1 cellular context compared by ENCODE assay signal in the genomic region with DNA sequence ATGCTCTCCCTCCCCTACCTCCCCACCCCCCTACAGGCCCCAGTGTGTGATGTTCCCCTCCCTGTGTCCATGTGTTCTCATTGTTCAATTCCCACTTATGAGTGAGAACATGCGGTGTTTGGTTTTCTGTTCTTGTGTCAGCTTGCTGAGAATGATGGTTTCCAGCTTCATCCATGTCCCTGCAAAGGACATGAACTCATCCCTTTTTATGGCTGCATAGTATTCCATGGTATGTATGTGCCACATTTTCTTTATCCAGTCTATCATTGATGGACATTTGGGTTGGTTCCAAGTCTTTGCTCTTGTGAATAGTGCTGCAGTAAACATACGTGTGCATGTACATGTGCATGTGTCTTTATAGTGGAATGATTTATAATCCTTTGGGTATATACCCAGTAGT. TPM values are rescaled to one million over a fixed set of nuclear protein-coding genes. Genes with fewer than 3 reads are reported as not detected.
"Had no signal": no experiment of that assay in that cellular context is flagged by ENCODE, and none has a peak within 500 bp of the region (broad histone marks: within the 10 kb centered on the region; RNA-seq: fewer than 3 reads in every experiment).

No MANE protein-coding gene starts in this region.

RNA-seq across cellular contexts. Expression of a gene that starts 44.1 kb away (rescaled TPM):
- total RNA-seq: PC-9 had no signal
